In the genomic region with DNA sequence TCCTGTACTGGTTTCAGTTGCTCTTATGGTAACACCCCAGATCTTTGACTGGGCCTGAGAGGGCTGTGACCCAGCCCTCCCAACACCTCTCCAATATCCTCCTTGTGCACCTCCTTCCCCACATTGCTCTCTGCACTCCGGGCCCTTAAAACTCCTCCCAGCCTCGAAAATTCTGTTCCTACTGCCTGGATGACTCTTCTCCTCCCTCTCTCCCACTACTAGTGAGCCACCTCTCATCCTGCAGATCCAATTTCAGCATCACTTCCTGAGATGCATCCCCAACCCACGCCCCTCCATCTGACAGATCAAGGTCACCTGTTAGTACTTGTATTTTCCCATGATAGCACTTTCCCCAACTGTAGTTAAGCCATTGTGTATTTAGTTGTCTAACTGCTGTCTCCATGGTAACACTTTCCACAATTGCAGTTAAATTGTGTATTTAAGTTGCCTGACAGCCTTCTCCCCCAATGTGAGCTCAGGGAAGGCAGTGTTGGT, we compare ENCODE assay signal across 11 cellular contexts. TPM values are rescaled to one million over a fixed set of nuclear protein-coding genes. Genes with fewer than 3 reads are reported as not detected.
A peak's percentile ranks its signal among the peaks of the same experiment; 100 is the strongest.
DNase-seq lines count a peak whose midpoint lies in the region; ATAC-seq and TF ChIP-seq lines count a peak whose summit lies in the region.
"Had no signal": no experiment of that assay in that cellular context is flagged by ENCODE, and none has a peak within 500 bp of the region (broad histone marks: within the 10 kb centered on the region; RNA-seq: fewer than 3 reads in every experiment).

No MANE protein-coding gene starts in this region.

- ATAC-seq in HG03469 (IDR thresholded peaks at IDR 0.05; ENCODE audit: unreplicated experiment), result no peak
- ATAC-seq: stimulated activated naive CD8-positive, alpha-beta T cell treated with anti-CD3 and anti-CD28 coated beads, Interleukin-15, Interleukin-2, amounts not matched to agents 100 U/mL and 50 U/mL, for 24 hours had no signal

- peak overlapping the region; percentile 32 for H3K27ac ChIP-seq in stomach smooth muscle (ENCODE audit: low read length)
- H3K27ac ChIP-seq: left ventricle myocardium inferior, skin epidermis had no signal

- no peaks in the 10 kb centered on the region for H3K36me3 Mint-ChIP-seq in endothelial cell (ENCODE audit: low read depth, unreplicated experiment)
- H3K36me3 Mint-ChIP-seq in activated naive CD4-positive, alpha-beta T cell treated with anti-CD3 and anti-CD28 coated beads, Interleukin-2, amount 10 ng/mL, durations not matched to agents 7 days and 5 days, result no peaks in the 10 kb centered on the region

- H3K9me3 Mint-ChIP-seq in endothelial cell (ENCODE audit: unreplicated experiment), result no peaks in the 10 kb centered on the region
- no peaks in the 10 kb centered on the region for H3K9me3 Mint-ChIP-seq in activated naive CD4-positive, alpha-beta T cell treated with anti-CD3 and anti-CD28 coated beads, Interleukin-2, amount 10 ng/mL, durations not matched to agents 7 days and 5 days

- H3K9me3 ChIP-seq in stomach smooth muscle (ENCODE audit: control insufficient read depth in 2 of 2, low read length in 2 of 2), result no peaks in the 10 kb centered on the region
- H3K9me3 ChIP-seq: left ventricle myocardium inferior had no signal

- peaks cover 50% of the 10 kb centered on the region for H3K4me1 ChIP-seq in stomach smooth muscle (ENCODE audit: control insufficient read depth, insufficient read depth, low read length)
- H3K4me1 ChIP-seq: left ventricle myocardium inferior had no signal

- peaks cover 7% of the 10 kb centered on the region for H3K4me1 Mint-ChIP-seq in endothelial cell (ENCODE audit: unreplicated experiment)
- no peaks in the 10 kb centered on the region for H3K4me1 Mint-ChIP-seq in activated naive CD4-positive, alpha-beta T cell treated with anti-CD3 and anti-CD28 coated beads, Interleukin-2, amount 10 ng/mL, durations not matched to agents 7 days and 5 days

- peak overlapping the region; percentile 57 for H3K27ac Mint-ChIP-seq in endothelial cell (ENCODE audit: unreplicated experiment)
- no peak overlapping the region for H3K27ac Mint-ChIP-seq in activated naive CD4-positive, alpha-beta T cell treated with anti-CD3 and anti-CD28 coated beads, Interleukin-2, amount 10 ng/mL, durations not matched to agents 7 days and 5 days

- DNase-seq in NCI-H1092 treated with DMSO at 0.1 percent for 48 hours (lab: John Stamatoyannopoulos, UW) (peak; percentile 92), NCI-H526 treated with DMSO at 0.1 percent for 48 hours (lab: John Stamatoyannopoulos, UW) (peak; percentile 25), endothelial cell (ENCODE audit: low spot score) (no peak), HPDE6-E6E7 (ENCODE audit: extremely low spot score) (no peak), EL (no peak)
- DNase-seq in activated naive CD4-positive, alpha-beta T cell treated with anti-CD3 and anti-CD28 coated beads, Interleukin-2, amount 10 ng/mL, durations not matched to agents 7 days and 5 days, result no peak
- DNase-seq: left ventricle myocardium inferior; stimulated activated naive CD8-positive, alpha-beta T cell treated with anti-CD3 and anti-CD28 coated beads, Interleukin-15, Interleukin-2, amounts not matched to agents 100 U/mL and 50 U/mL, for 24 hours had no signal

- no peak for TF ChIP-seq CTCF in endothelial cell (IDR thresholded peaks at IDR 0.05; ENCODE audit: unreplicated experiment)

- H3K27me3 Mint-ChIP-seq in endothelial cell (ENCODE audit: unreplicated experiment), result peaks cover 4% of the 10 kb centered on the region
- H3K27me3 Mint-ChIP-seq in activated naive CD4-positive, alpha-beta T cell treated with anti-CD3 and anti-CD28 coated beads, Interleukin-2, amount 10 ng/mL, durations not matched to agents 7 days and 5 days, result peaks cover 20% of the 10 kb centered on the region

- no peaks in the 10 kb centered on the region for H3K36me3 ChIP-seq in stomach smooth muscle (ENCODE audit: control insufficient read depth in 2 of 2, insufficient read depth in 2 of 2, low read length in 2 of 2)
- H3K36me3 ChIP-seq: left ventricle myocardium inferior had no signal

- H3K27me3 ChIP-seq in stomach smooth muscle (ENCODE audit: control insufficient read depth in 1 of 2, insufficient read depth in 2 of 2, low read length in 2 of 2), result no peaks in the 10 kb centered on the region

- CTCF ChIA-PET in activated naive CD4-positive, alpha-beta T cell treated with anti-CD3 and anti-CD28 coated beads, Interleukin-2, amount 10 ng/mL, durations not matched to agents 7 days and 5 days (lab: Charles Lee), result interaction anchor here (0.6 kb wide), 1 partner anchor 23 kb away, joined by 3 read pairs; no protein-coding TSS in a partner anchor

- no peak overlapping the region for H3K4me3 Mint-ChIP-seq in endothelial cell (ENCODE audit: unreplicated experiment)
- no peak overlapping the region for H3K4me3 Mint-ChIP-seq in activated naive CD4-positive, alpha-beta T cell treated with anti-CD3 and anti-CD28 coated beads, Interleukin-2, amount 10 ng/mL, durations not matched to agents 7 days and 5 days

- no peak overlapping the region for H3K4me3 ChIP-seq in stomach smooth muscle (ENCODE audit: low read length in 2 of 2)
- H3K4me3 ChIP-seq: left ventricle myocardium inferior, skin epidermis had no signal

- H3K9ac ChIP-seq in stomach smooth muscle (ENCODE audit: low read length in 2 of 2), result no peak overlapping the region

RNA-seq across cellular contexts. Expression of gene NT5DC3, which starts 11.5 kb away (rescaled TPM):
- total RNA-seq in endothelial cell (ENCODE audit: unreplicated experiment), result 1.3 TPM

Comparison
In these comparisons a context has a peak if more than half of its experiments do, and no peak if none do; other contexts are left out.
1. DNase-seq: peak in NCI-H1092 treated with DMSO at 0.1 percent for 48 hours (single experiment) and NCI-H526 treated with DMSO at 0.1 percent for 48 hours (single experiment); none in endothelial cell (single experiment), HPDE6-E6E7 (single experiment), activated naive CD4-positive, alpha-beta T cell treated with anti-CD3 and anti-CD28 coated beads, Interleukin-2, amount 10 ng/mL, durations not matched to agents 7 days and 5 days (single experiment) and EL (single experiment).